1 cellular context compared by ENCODE assay signal in the genomic region with DNA sequence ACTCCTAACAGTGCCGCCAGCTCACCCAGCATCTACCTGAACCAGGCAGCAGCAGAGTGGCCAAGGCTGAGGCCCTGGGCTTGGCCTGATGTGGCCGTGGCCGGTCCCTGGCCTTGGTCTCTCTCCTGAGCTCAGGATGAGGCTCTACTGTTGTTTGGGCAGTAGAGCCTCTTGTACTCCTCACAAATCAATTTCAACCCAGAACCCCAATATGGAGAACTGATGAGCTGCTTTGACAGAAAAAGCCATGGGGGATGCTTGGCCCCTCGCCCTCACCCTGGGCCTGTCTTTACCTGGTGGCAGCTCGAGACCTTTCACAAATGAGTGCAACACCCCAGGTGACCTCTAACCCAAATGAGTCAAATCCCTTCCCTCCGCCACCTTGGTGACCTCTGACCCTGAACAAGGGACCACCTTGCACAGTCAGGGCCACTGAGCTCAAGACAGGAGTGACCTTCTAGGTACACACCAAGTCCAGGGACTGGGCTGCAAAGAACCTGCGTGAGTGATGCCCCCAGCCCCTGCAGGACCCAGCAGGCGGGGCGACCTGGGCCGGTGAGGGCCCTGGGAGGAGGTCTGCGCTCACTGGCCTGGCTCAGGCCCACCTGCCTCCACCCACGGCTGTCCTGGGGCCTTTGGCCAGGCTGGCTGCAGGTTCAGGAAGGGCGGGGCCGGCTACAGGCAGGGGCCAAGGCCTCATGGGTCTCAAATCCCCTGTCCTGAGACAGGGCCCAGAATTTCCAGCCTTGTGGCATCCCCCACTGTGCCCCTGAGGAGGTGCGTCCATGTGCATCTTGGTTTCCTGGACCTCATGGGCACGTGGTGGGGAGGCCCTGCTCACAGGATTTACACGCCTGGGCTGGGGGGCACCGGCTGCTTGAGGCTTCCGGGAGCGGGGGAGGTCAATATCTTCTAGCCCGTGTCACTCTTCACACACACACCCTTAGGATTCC.
TF ChIP-seq lines count a peak whose summit lies in the region.

No MANE protein-coding gene starts in this region.

TF ChIP-seq in K562, 482 proteins besides CTCF, POLR2A, EP300 and RAD21:
- TF ChIP-seq FOXA3 (CRISPR knock-in tag; conservative IDR thresholded peaks at IDR 0.05 in 1 of 2, IDR thresholded peaks at IDR 0.05 in 1 of 2) (0 out of 4 replicates have a peak, but pooled peaks of 1 of the 2 experiments have one; percentile 9), CREB1 (IDR thresholded peaks at IDR 0.05) (no peak), CREB1 (CRISPR knock-in tag; IDR thresholded peaks at IDR 0.05) (0 out of 2 replicates have a peak, but pooled peaks have one; percentile 18), KAT7 (CRISPR knock-in tag; IDR thresholded peaks at IDR 0.05; ENCODE audit: borderline replicate concordance) (0 out of 2 replicates have a peak, but pooled peaks have one; percentile 64), RBM22 (IDR thresholded peaks at IDR 0.05; ENCODE audit: low read depth, low read length, poor library complexity, severe bottlenecking) (peak; percentile 39), PTBP1 (IDR thresholded peaks at IDR 0.05; ENCODE audit: low read depth, low read length) (0 out of 2 replicates have a peak, but pooled peaks have one; percentile 9), POLR2G (IDR thresholded peaks at IDR 0.05; ENCODE audit: low read depth, low read length) (peak; percentile 64), HMG20A (CRISPR knock-in tag; conservative IDR thresholded peaks at IDR 0.05) (no peak), FOXA1 (IDR thresholded peaks at IDR 0.05; ENCODE audit: borderline replicate concordance) (no peak), NR1H2 (CRISPR knock-in tag; IDR thresholded peaks at IDR 0.05) (0 out of 2 replicates have a peak, but pooled peaks have one; percentile 50), NR2C1 (IDR thresholded peaks at IDR 0.05) (peak; percentile 81), NR2C1 (tag; IDR thresholded peaks at IDR 0.05) (peak; percentile 84), NR2C2 (CRISPR knock-in tag; IDR thresholded peaks at IDR 0.05) (peak; percentile 58; the same call in 1 of the 2 replicates), NR2C2 (tag; IDR thresholded peaks at IDR 0.05) (peak; percentile 70), ZFX (CRISPR knock-in tag; IDR thresholded peaks at IDR 0.05) (peak; percentile 38; the same call in 1 of the 2 replicates), GABPB1 (CRISPR knock-in tag; IDR thresholded peaks at IDR 0.05) (peak; percentile 7; the same call in 1 of the 2 replicates), FOSL1 (tag; conservative IDR thresholded peaks at IDR 0.05) (peak; percentile 36; the same call in 1 of the 2 replicates)
- TF ChIP-seq, protein P1, sequence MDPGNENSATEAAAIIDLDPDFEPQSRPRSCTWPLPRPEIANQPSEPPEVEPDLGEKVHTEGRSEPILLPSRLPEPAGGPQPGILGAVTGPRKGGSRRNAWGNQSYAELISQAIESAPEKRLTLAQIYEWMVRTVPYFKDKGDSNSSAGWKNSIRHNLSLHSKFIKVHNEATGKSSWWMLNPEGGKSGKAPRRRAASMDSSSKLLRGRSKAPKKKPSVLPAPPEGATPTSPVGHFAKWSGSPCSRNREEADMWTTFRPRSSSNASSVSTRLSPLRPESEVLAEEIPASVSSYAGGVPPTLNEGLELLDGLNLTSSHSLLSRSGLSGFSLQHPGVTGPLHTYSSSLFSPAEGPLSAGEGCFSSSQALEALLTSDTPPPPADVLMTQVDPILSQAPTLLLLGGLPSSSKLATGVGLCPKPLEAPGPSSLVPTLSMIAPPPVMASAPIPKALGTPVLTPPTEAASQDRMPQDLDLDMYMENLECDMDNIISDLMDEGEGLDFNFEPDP (CRISPR knock-in tag; IDR thresholded peaks at IDR 0.05) = 0 out of 2 replicates have a peak, but pooled peaks have one; percentile 53
- TF ChIP-seq, protein P2, sequence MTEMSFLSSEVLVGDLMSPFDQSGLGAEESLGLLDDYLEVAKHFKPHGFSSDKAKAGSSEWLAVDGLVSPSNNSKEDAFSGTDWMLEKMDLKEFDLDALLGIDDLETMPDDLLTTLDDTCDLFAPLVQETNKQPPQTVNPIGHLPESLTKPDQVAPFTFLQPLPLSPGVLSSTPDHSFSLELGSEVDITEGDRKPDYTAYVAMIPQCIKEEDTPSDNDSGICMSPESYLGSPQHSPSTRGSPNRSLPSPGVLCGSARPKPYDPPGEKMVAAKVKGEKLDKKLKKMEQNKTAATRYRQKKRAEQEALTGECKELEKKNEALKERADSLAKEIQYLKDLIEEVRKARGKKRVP (CRISPR knock-in tag; IDR thresholded peaks at IDR 0.05) = no peak
- TF ChIP-seq, protein P3, sequence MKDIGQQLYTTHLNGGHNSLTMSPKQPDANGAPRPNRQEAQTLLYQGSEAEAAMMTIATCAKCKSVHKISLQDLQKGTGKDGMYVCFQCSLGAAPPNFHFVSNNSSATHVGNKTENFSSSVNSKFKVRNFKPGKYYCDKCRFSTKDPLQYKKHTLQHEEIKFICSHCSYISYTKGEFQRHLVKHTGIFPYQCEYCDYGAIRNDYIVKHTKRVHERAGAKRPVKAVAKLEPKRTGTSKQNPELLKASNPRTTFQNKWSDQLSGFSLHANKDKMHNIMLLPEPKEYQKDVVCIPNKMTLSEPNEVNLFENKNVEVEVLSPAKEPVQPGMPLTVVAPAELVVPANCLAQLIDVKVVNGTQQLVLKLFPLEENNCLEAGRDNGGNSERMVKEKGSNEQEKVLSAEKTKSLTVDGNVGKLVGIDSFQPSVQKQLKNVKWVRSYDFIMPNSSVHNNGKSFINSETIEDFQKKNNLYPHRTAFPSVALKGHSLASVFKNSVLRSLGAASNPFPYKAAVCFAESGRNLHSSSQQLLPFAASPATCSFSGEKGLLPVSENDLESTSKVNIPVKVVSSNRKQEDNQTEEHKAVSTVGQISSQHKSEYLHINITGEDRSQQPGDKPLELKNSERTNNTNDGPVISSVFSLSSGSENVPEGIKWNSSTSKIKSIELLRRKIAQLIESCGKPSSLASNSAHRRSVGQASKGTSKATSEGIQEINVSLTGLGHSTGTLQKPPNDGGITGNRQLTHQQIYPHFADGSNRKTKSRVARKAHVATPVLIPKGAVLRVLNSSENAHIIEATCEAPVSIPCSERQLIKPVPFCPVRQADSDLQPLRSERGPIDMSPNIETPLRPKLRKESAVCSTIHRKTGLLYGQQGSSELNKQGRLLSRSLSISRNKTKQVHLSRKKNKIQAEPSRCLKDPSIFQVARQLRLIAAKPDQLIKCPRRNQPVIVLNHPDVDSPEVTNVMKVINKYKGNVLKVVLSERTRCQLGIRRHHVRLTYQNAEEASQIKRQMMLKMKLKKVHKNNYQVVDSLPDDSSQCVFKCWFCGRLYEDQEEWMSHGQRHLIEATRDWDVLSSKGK (CRISPR knock-in tag; IDR thresholded peaks at IDR 0.05) = no peak
- TF ChIP-seq, protein P4, sequence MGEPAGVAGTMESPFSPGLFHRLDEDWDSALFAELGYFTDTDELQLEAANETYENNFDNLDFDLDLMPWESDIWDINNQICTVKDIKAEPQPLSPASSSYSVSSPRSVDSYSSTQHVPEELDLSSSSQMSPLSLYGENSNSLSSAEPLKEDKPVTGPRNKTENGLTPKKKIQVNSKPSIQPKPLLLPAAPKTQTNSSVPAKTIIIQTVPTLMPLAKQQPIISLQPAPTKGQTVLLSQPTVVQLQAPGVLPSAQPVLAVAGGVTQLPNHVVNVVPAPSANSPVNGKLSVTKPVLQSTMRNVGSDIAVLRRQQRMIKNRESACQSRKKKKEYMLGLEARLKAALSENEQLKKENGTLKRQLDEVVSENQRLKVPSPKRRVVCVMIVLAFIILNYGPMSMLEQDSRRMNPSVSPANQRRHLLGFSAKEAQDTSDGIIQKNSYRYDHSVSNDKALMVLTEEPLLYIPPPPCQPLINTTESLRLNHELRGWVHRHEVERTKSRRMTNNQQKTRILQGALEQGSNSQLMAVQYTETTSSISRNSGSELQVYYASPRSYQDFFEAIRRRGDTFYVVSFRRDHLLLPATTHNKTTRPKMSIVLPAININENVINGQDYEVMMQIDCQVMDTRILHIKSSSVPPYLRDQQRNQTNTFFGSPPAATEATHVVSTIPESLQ (CRISPR knock-in tag; IDR thresholded peaks at IDR 0.05) = no peak; the same call in 1 of the 2 replicates
- TF ChIP-seq, protein P5, sequence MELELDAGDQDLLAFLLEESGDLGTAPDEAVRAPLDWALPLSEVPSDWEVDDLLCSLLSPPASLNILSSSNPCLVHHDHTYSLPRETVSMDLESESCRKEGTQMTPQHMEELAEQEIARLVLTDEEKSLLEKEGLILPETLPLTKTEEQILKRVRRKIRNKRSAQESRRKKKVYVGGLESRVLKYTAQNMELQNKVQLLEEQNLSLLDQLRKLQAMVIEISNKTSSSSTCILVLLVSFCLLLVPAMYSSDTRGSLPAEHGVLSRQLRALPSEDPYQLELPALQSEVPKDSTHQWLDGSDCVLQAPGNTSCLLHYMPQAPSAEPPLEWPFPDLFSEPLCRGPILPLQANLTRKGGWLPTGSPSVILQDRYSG (tag; conservative IDR thresholded peaks at IDR 0.05; ENCODE audit: low read depth) = 0 out of 2 replicates have a peak, but pooled peaks have one; percentile 20
- TF ChIP-seq, protein P6, sequence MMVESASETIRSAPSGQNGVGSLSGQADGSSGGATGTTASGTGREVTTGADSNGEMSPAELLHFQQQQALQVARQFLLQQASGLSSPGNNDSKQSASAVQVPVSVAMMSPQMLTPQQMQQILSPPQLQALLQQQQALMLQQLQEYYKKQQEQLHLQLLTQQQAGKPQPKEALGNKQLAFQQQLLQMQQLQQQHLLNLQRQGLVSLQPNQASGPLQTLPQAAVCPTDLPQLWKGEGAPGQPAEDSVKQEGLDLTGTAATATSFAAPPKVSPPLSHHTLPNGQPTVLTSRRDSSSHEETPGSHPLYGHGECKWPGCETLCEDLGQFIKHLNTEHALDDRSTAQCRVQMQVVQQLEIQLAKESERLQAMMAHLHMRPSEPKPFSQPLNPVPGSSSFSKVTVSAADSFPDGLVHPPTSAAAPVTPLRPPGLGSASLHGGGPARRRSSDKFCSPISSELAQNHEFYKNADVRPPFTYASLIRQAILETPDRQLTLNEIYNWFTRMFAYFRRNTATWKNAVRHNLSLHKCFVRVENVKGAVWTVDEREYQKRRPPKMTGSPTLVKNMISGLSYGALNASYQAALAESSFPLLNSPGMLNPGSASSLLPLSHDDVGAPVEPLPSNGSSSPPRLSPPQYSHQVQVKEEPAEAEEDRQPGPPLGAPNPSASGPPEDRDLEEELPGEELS (CRISPR knock-in tag; IDR thresholded peaks at IDR 0.05; ENCODE audit: borderline replicate concordance) = 0 out of 2 replicates have a peak, but pooled peaks have one; percentile 52
TF ChIP-seq in K562: peak in this region for 15.
